Comparison of ENCODE assay signal across 8 cellular contexts in genomic region chr19:2014731-2015610, GRCh38. TPM values are rescaled to one million over a fixed set of nuclear protein-coding genes. Genes with fewer than 3 reads are reported as not detected.
DNase-seq lines count a peak whose midpoint lies in the region; ATAC-seq, FAIRE-seq and TF ChIP-seq lines count a peak whose summit lies in the region.

No MANE protein-coding gene starts in this region.

- H3K27me3 Mint-ChIP-seq in activated CD4-positive, alpha-beta memory T cell treated with anti-CD3 and anti-CD28 coated beads for 36 hours: no peaks in the 10 kb centered on the region

- peak; percentile 48 for DNase-seq in A673 (ENCODE audit: low spot score)
- peak; percentile 65 for DNase-seq in GM19239 (ENCODE audit: insufficient read length, low spot score)
- DNase-seq in activated CD4-positive, alpha-beta memory T cell treated with anti-CD3 and anti-CD28 coated beads for 36 hours: peak; percentile 40
- no peak for DNase-seq in fibroblast of villous mesenchyme (ENCODE audit: low read depth)
- peak in 4 of 5 donors; percentile 37 to 69 (median 64) for DNase-seq in ovary
- no peak for DNase-seq in frontal cortex (ENCODE audit: low spot score in 2 of 2)
- DNase-seq in SIG-M5 (lab: John Stamatoyannopoulos, UW): no peak

- CTCF ChIA-PET in A673 (lab: Charles Lee): no interaction called here
- CTCF ChIA-PET in activated CD4-positive, alpha-beta memory T cell treated with anti-CD3 and anti-CD28 coated beads for 36 hours (lab: Charles Lee): no interaction called here

- peaks cover 6% of the 10 kb centered on the region for H3K36me3 ChIP-seq in A673 (ENCODE audit: insufficient read depth, low read length, poor library complexity, severe bottlenecking)
- no peaks in the 10 kb centered on the region for H3K36me3 ChIP-seq in ovary

- no peak for TF ChIP-seq EP300 in ovary (IDR thresholded peaks at IDR 0.05)

- H3K27me3 ChIP-seq in A673 (replicated peaks; ENCODE audit: insufficient read depth, low read depth, low read length, poor library complexity) (no peaks in the 10 kb centered on the region), ovary (no peaks in the 10 kb centered on the region)

- no peaks in the 10 kb centered on the region for H3K9me3 ChIP-seq in A673 (ENCODE audit: low read depth, low read length, poor library complexity, severe bottlenecking)
- H3K9me3 ChIP-seq in ovary: no peaks in the 10 kb centered on the region

- H3K9me3 Mint-ChIP-seq in activated CD4-positive, alpha-beta memory T cell treated with anti-CD3 and anti-CD28 coated beads for 36 hours: no peaks in the 10 kb centered on the region

- H3K4me3 ChIP-seq in A673 (ENCODE audit: low read depth, low read length, poor library complexity, severe bottlenecking) (peak overlapping the region; percentile 81), fibroblast of villous mesenchyme (ENCODE audit: low read depth, low read length) (peak overlapping the region; percentile 63), ovary (peak overlapping the region; percentile 72)

- TF ChIP-seq CTCF in A673 (conservative IDR thresholded peaks at IDR 0.05; ENCODE audit: low read depth, low read length) (no peak), fibroblast of villous mesenchyme (IDR thresholded peaks at IDR 0.05; ENCODE audit: insufficient read depth, low read depth, low read length) (no peak), ovary (IDR thresholded peaks at IDR 0.05) (no peak)

- FAIRE-seq in GM19239 (lab: Jason Lieb, UNC): peak; percentile 28
- FAIRE-seq in frontal cortex (lab: Jason Lieb, UNC): no peak

- ATAC-seq in GM21619 (IDR thresholded peaks at IDR 0.05; ENCODE audit: unreplicated experiment): no peak

- H3K27ac Mint-ChIP-seq in activated CD4-positive, alpha-beta memory T cell treated with anti-CD3 and anti-CD28 coated beads for 36 hours: no peak overlapping the region

- intact Hi-C loops in A673 (cut with micrococcal nuclease; ENCODE audit: unreplicated experiment): no loop called here
- intact Hi-C loops in activated CD4-positive, alpha-beta memory T cell treated with anti-CD3 and anti-CD28 coated beads for 36 hours (cut with micrococcal nuclease): loop anchor here (5.0 kb wide), 2 partner anchors 67 to 88 kb away; no protein-coding TSS in a partner anchor
- intact Hi-C loops in ovary (cut with DNase I): loop anchor here in 3 of 4 donors (5.0 kb wide), 5 partner anchors 42 to 257 kb away; no protein-coding TSS in a partner anchor

- BruUV-seq in A673 (replicated peaks; lab: Mats Ljungman, UMichigan): no TSS peak

- H3K4me1 ChIP-seq in A673 (ENCODE audit: insufficient read depth, low read length, poor library complexity, severe bottlenecking) (no peaks in the 10 kb centered on the region), ovary (ENCODE audit: insufficient read depth) (peaks cover 8% of the 10 kb centered on the region)

- 3 to 18% (median 9%) methylated on average over 24 to 75 of the region's 75 CpGs for WGBS in ovary, 3 donors

- TF ChIP-seq POLR2A in ovary (IDR thresholded peaks at IDR 0.05): no peak

- H3K4me3 Mint-ChIP-seq in activated CD4-positive, alpha-beta memory T cell treated with anti-CD3 and anti-CD28 coated beads for 36 hours: peak overlapping the region; percentile 65

- H3K36me3 Mint-ChIP-seq in activated CD4-positive, alpha-beta memory T cell treated with anti-CD3 and anti-CD28 coated beads for 36 hours: peaks cover 3% of the 10 kb centered on the region

- POLR2A ChIA-PET in A673 (lab: Charles Lee; ENCODE audit: low non-redundant PET): no interaction called here
- POLR2A ChIA-PET in activated CD4-positive, alpha-beta memory T cell treated with anti-CD3 and anti-CD28 coated beads for 36 hours (lab: Charles Lee): no interaction called here

- H3K27ac ChIP-seq in A673 (ENCODE audit: low read depth, low read length, poor library complexity, severe bottlenecking) (peak overlapping the region; percentile 67), ovary (peak overlapping the region in 1 of 2 donors; percentile 30)

- peaks cover 19% of the 10 kb centered on the region for H3K4me1 Mint-ChIP-seq in activated CD4-positive, alpha-beta memory T cell treated with anti-CD3 and anti-CD28 coated beads for 36 hours (ENCODE audit: low read depth)

RNA-seq across cellular contexts. Expression of gene BTBD2, which starts 0.5 kb away (rescaled TPM):
- total RNA-seq in A673 (2021) (91.7 and 110 TPM in 2 replicates), fibroblast of villous mesenchyme (46.6 and 51.5 TPM in 2 replicates), ovary (100 to 1,000 TPM in 1 of 7 donors, 10 to 100 TPM in 6; 47.8 to 131 (median 90.2) TPM), frontal cortex (41.2 TPM)
- total RNA-seq in activated CD4-positive, alpha-beta memory T cell treated with anti-CD3 and anti-CD28 coated beads for 36 hours: 10 to 100 TPM; 37.3 to 42.9 TPM
- 10 to 100 TPM; 14.4 to 65.7 TPM for polyA plus RNA-seq in ovary

RNA-seq across cellular contexts. Expression of gene MKNK2, which starts 36.1 kb away (rescaled TPM):
- total RNA-seq in A673 (2021) (106 and 107 TPM in 2 replicates), fibroblast of villous mesenchyme (59.2 and 80.9 TPM in 2 replicates), ovary (100 to 1,000 TPM in 5 of 7 donors, 10 to 100 TPM in 2; 58.3 to 186 (median 122) TPM), frontal cortex (18.3 TPM)
- 100 to 1,000 TPM; 143 to 157 TPM for total RNA-seq in activated CD4-positive, alpha-beta memory T cell treated with anti-CD3 and anti-CD28 coated beads for 36 hours
- 10 to 100 TPM; 22.1 to 69.5 TPM for polyA plus RNA-seq in ovary

Comparison
In these comparisons a context has a peak if more than half of its experiments do, and no peak if none do; other contexts are left out.
1. DNase-seq: peak in A673 (single experiment), GM19239 (single experiment), activated CD4-positive, alpha-beta memory T cell treated with anti-CD3 and anti-CD28 coated beads for 36 hours (single experiment) and ovary (4 of 5); none in fibroblast of villous mesenchyme (single experiment), frontal cortex (0 of 2) and SIG-M5 (single experiment).
2. Peak in every context shown above with its lines, with median percentiles within 50 percentile points of each other: H3K4me3 ChIP-seq.